Comparison of ENCODE assay signal across 11 cellular contexts in the genomic region with DNA sequence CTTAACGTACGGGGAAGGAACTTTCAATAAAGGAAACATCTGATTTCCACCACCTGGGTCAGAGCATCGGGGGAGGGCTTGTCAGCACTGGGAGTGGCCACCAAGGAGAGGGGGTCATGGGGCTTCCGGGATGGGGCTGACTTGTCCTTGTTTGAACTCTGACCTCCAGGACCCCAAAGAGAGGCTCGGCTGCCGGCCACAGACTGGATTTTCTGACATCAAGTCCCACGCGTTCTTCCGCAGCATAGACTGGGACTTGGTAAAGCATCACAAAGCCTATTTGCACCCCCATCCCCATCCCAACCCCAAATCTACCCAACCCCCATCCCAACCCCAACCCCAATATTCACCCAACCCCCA. TPM values are rescaled to one million over a fixed set of nuclear protein-coding genes. Genes with fewer than 3 reads are reported as not detected.
A peak's percentile ranks its signal among the peaks of the same experiment; 100 is the strongest.
DNase-seq lines count a peak whose midpoint lies in the region; ATAC-seq and TF ChIP-seq lines count a peak whose summit lies in the region.
"Had no signal": no experiment of that assay in that cellular context is flagged by ENCODE, and none has a peak within 500 bp of the region (broad histone marks: within the 10 kb centered on the region; RNA-seq: fewer than 3 reads in every experiment).

No MANE protein-coding gene starts in this region.

- intact Hi-C loops in breast epithelium (cut with DNase I; ENCODE audit: low total_unique reads) (no loop called here), MCF 10A (cut with micrococcal nuclease) (no loop called here), testis (cut with DNase I; ENCODE audit: low total_unique reads) (no loop called here)
- intact Hi-C loops in activated T-helper 2 cell treated with anti-CD3 and anti-CD28 coated beads, Interferon-gamma antibody, Interleukin-2, Interleukin-4, amounts not matched to agents 10 μg/mL and 5 μg/mL and 100 μg/mL, durations not matched to agents 14 hours and 24 hours and 36 hours (cut with micrococcal nuclease): no loop called here

- H3K4me3 ChIP-seq in breast epithelium (peak overlapping the region; percentile 28 to 63 (median 46)), muscle layer of colon (ENCODE audit: low read depth in 1 of 2, low read length in 2 of 2) (peak overlapping the region; percentile 41 to 60), testis (peak overlapping the region in 1 of 2 donors; percentile 6)
- H3K4me3 ChIP-seq: cardiac muscle cell had no signal

- DNase-seq in breast epithelium (ENCODE audit: low spot score in 2 of 2): no peak
- DNase-seq in MCF 10A (ENCODE audit: unreplicated experiment): no peak
- DNase-seq in activated T-helper 2 cell treated with anti-CD3 and anti-CD28 coated beads, Interferon-gamma antibody, Interleukin-2, Interleukin-4, amounts not matched to agents 10 μg/mL and 5 μg/mL and 100 μg/mL, durations not matched to agents 14 hours and 24 hours and 36 hours (ENCODE audit: low spot score): no peak
- DNase-seq in testis: no peak
- no peak for DNase-seq in D341Med (ENCODE audit: low spot score)
- DNase-seq: naive B cell, NCI-H774 had no signal

- no peaks in the 10 kb centered on the region for H3K27me3 Mint-ChIP-seq in MCF 10A (ENCODE audit: insufficient read depth, unreplicated experiment)
- no peaks in the 10 kb centered on the region for H3K27me3 Mint-ChIP-seq in activated T-helper 2 cell treated with anti-CD3 and anti-CD28 coated beads, Interferon-gamma antibody, Interleukin-2, Interleukin-4, amounts not matched to agents 10 μg/mL and 5 μg/mL and 100 μg/mL, durations not matched to agents 14 hours and 24 hours and 36 hours (ENCODE audit: low read depth)
- H3K27me3 Mint-ChIP-seq in stimulated activated memory B cell treated with anti-CD40 and anti-IgM and Interleukin-4, amounts not matched to agents 10 μg/mL and 1 μg/mL and 100 μg/mL, for 72 hours: no peaks in the 10 kb centered on the region
- H3K27me3 Mint-ChIP-seq: naive B cell had no signal

- H3K9me3 ChIP-seq in breast epithelium (no peaks in the 10 kb centered on the region), muscle layer of colon (ENCODE audit: low read length) (no peaks in the 10 kb centered on the region), testis (no peaks in the 10 kb centered on the region)

- no peaks in the 10 kb centered on the region for H3K4me1 Mint-ChIP-seq in MCF 10A (ENCODE audit: insufficient read depth, unreplicated experiment)
- no peaks in the 10 kb centered on the region for H3K4me1 Mint-ChIP-seq in activated T-helper 2 cell treated with anti-CD3 and anti-CD28 coated beads, Interferon-gamma antibody, Interleukin-2, Interleukin-4, amounts not matched to agents 10 μg/mL and 5 μg/mL and 100 μg/mL, durations not matched to agents 14 hours and 24 hours and 36 hours (ENCODE audit: low read depth)
- H3K4me1 Mint-ChIP-seq in stimulated activated memory B cell treated with anti-CD40 and anti-IgM and Interleukin-4, amounts not matched to agents 10 μg/mL and 1 μg/mL and 100 μg/mL, for 72 hours: peaks cover 8% of the 10 kb centered on the region

- no peaks in the 10 kb centered on the region for H3K4me1 ChIP-seq in breast epithelium
- H3K4me1 ChIP-seq in muscle layer of colon (ENCODE audit: insufficient read depth, low read length): peaks cover 8% of the 10 kb centered on the region
- peaks cover 5% of the 10 kb centered on the region for H3K4me1 ChIP-seq in testis

- WGBS in testis, 2 donors: 63 to 72% methylated on average over 9 of the region's 9 CpGs

- no TSS peak for BruUV-seq in MCF 10A (replicated peaks; lab: Mats Ljungman, UMichigan)

- H3K27me3 ChIP-seq in breast epithelium (no peaks in the 10 kb centered on the region), muscle layer of colon (ENCODE audit: control insufficient read depth in 1 of 2, insufficient read depth in 2 of 2, low read length in 2 of 2) (no peaks in the 10 kb centered on the region), testis (no peaks in the 10 kb centered on the region)
- H3K27me3 ChIP-seq: cardiac muscle cell had no signal

- H3K27ac ChIP-seq in breast epithelium (peak overlapping the region in 1 of 2 donors; percentile 11), muscle layer of colon (ENCODE audit: low read depth, low read length) (no peak overlapping the region), testis (peak overlapping the region; percentile 72 to 82)
- H3K27ac ChIP-seq: cardiac muscle cell had no signal

- H3K9me3 Mint-ChIP-seq in MCF 10A (ENCODE audit: unreplicated experiment): no peaks in the 10 kb centered on the region
- no peaks in the 10 kb centered on the region for H3K9me3 Mint-ChIP-seq in activated T-helper 2 cell treated with anti-CD3 and anti-CD28 coated beads, Interferon-gamma antibody, Interleukin-2, Interleukin-4, amounts not matched to agents 10 μg/mL and 5 μg/mL and 100 μg/mL, durations not matched to agents 14 hours and 24 hours and 36 hours
- no peaks in the 10 kb centered on the region for H3K9me3 Mint-ChIP-seq in stimulated activated memory B cell treated with anti-CD40 and anti-IgM and Interleukin-4, amounts not matched to agents 10 μg/mL and 1 μg/mL and 100 μg/mL, for 72 hours
- H3K9me3 Mint-ChIP-seq: naive B cell had no signal

- CTCF ChIA-PET in MCF 10A (lab: Yijun Ruan, JAX): interaction anchor here (0.6 to 3.2 kb wide), 28 partner anchors 8 to 1615 kb away, joined by 3 to 35 read pairs (median 3); no protein-coding TSS in a partner anchor

- H3K36me3 Mint-ChIP-seq in MCF 10A (ENCODE audit: insufficient read depth, unreplicated experiment): peaks cover 6% of the 10 kb centered on the region
- H3K36me3 Mint-ChIP-seq in activated T-helper 2 cell treated with anti-CD3 and anti-CD28 coated beads, Interferon-gamma antibody, Interleukin-2, Interleukin-4, amounts not matched to agents 10 μg/mL and 5 μg/mL and 100 μg/mL, durations not matched to agents 14 hours and 24 hours and 36 hours (ENCODE audit: low read depth): no peaks in the 10 kb centered on the region
- peaks cover 36% of the 10 kb centered on the region for H3K36me3 Mint-ChIP-seq in stimulated activated memory B cell treated with anti-CD40 and anti-IgM and Interleukin-4, amounts not matched to agents 10 μg/mL and 1 μg/mL and 100 μg/mL, for 72 hours
- H3K36me3 Mint-ChIP-seq: naive B cell had no signal

- H3K36me3 ChIP-seq in breast epithelium: no peaks in the 10 kb centered on the region
- no peaks in the 10 kb centered on the region for H3K36me3 ChIP-seq in muscle layer of colon (ENCODE audit: insufficient read depth, low read length)
- no peaks in the 10 kb centered on the region for H3K36me3 ChIP-seq in testis (ENCODE audit: low read depth, missing control alignments)

- no peak overlapping the region for H3K4me3 Mint-ChIP-seq in MCF 10A (ENCODE audit: unreplicated experiment)
- H3K4me3 Mint-ChIP-seq in activated T-helper 2 cell treated with anti-CD3 and anti-CD28 coated beads, Interferon-gamma antibody, Interleukin-2, Interleukin-4, amounts not matched to agents 10 μg/mL and 5 μg/mL and 100 μg/mL, durations not matched to agents 14 hours and 24 hours and 36 hours (ENCODE audit: low read depth): peak overlapping the region; percentile 47
- H3K4me3 Mint-ChIP-seq in stimulated activated memory B cell treated with anti-CD40 and anti-IgM and Interleukin-4, amounts not matched to agents 10 μg/mL and 1 μg/mL and 100 μg/mL, for 72 hours: no peak overlapping the region

- no peak overlapping the region for H3K27ac Mint-ChIP-seq in MCF 10A (ENCODE audit: low read depth, unreplicated experiment)
- H3K27ac Mint-ChIP-seq in activated T-helper 2 cell treated with anti-CD3 and anti-CD28 coated beads, Interferon-gamma antibody, Interleukin-2, Interleukin-4, amounts not matched to agents 10 μg/mL and 5 μg/mL and 100 μg/mL, durations not matched to agents 14 hours and 24 hours and 36 hours: no peak overlapping the region
- no peak overlapping the region for H3K27ac Mint-ChIP-seq in stimulated activated memory B cell treated with anti-CD40 and anti-IgM and Interleukin-4, amounts not matched to agents 10 μg/mL and 1 μg/mL and 100 μg/mL, for 72 hours
- H3K27ac Mint-ChIP-seq: naive B cell had no signal

- ATAC-seq in stimulated activated memory B cell treated with anti-CD40 and anti-IgM and Interleukin-4, amounts not matched to agents 10 μg/mL and 1 μg/mL and 100 μg/mL, for 72 hours: no peak
- no peak for ATAC-seq in HG02759 (IDR thresholded peaks at IDR 0.05; ENCODE audit: unreplicated experiment)

- TF ChIP-seq POLR2A in breast epithelium (IDR thresholded peaks at IDR 0.05): no peak
- no peak for TF ChIP-seq POLR2A in testis (IDR thresholded peaks at IDR 0.05)

- H3K9ac ChIP-seq in muscle layer of colon (ENCODE audit: low read length): peak overlapping the region; percentile 7

- POLR2A ChIA-PET in MCF 10A (lab: Yijun Ruan, JAX): interaction anchor here (0.6 to 1.1 kb wide), 3 partner anchors 15 to 238 kb away, joined by 3 to 4 read pairs (median 3); no protein-coding TSS in a partner anchor

- TF ChIP-seq CTCF in breast epithelium (IDR thresholded peaks at IDR 0.05) (no peak), MCF 10A (IDR thresholded peaks at IDR 0.05; ENCODE audit: unreplicated experiment) (no peak), testis (IDR thresholded peaks at IDR 0.05) (no peak)

RNA-seq across cellular contexts. Expression of a gene that starts 19.5 kb away (rescaled TPM):
- total RNA-seq in breast epithelium: 10 to 100 TPM; 28.6 to 33.1 (median 29.9) TPM
- total RNA-seq in MCF 10A (2022): 75.9 and 88.8 TPM in 2 replicates
- 61.5 and 63.8 TPM in 2 replicates for total RNA-seq in activated T-helper 2 cell treated with anti-CD3 and anti-CD28 coated beads, Interferon-gamma antibody, Interleukin-2, Interleukin-4, amounts not matched to agents 10 μg/mL and 5 μg/mL and 100 μg/mL, durations not matched to agents 14 hours and 24 hours and 36 hours
- total RNA-seq in testis: 10 to 100 TPM; 65.5 to 72.0 TPM
- polyA plus RNA-seq in testis (ENCODE audit: insufficient read depth, low read depth, low replicate concordance): 72.6 TPM

RNA-seq across cellular contexts. Expression of a gene that starts 53.1 kb away (rescaled TPM):
- total RNA-seq in breast epithelium: 10 to 100 TPM; 22.1 to 33.8 (median 26.7) TPM
- 42.7 and 53.7 TPM in 2 replicates for total RNA-seq in MCF 10A (2022)
- total RNA-seq in activated T-helper 2 cell treated with anti-CD3 and anti-CD28 coated beads, Interferon-gamma antibody, Interleukin-2, Interleukin-4, amounts not matched to agents 10 μg/mL and 5 μg/mL and 100 μg/mL, durations not matched to agents 14 hours and 24 hours and 36 hours: 37.0 and 41.1 TPM in 2 replicates
- 10 to 100 TPM; 85.7 to 87.1 TPM for total RNA-seq in testis
- polyA plus RNA-seq in testis (ENCODE audit: insufficient read depth, low read depth, low replicate concordance): 40.2 TPM
